Comparison of ENCODE assay signal across 1 cellular context in genomic region chr4:60799214-60799613, GRCh38.
TF ChIP-seq lines count a peak whose summit lies in the region.

No MANE protein-coding gene starts in this region.

TF ChIP-seq in IMR-90, 13 proteins besides CTCF, POLR2A, EP300 and RAD21 (continued from another document):
- no peak for TF ChIP-seq FOS (IDR thresholded peaks at IDR 0.05; ENCODE audit: low read depth, low read length)
- no peak for TF ChIP-seq CEBPB (IDR thresholded peaks at IDR 0.05; ENCODE audit: low read depth, low read length)
